ENCODE assay signal across 22 cellular contexts in the genomic region with DNA sequence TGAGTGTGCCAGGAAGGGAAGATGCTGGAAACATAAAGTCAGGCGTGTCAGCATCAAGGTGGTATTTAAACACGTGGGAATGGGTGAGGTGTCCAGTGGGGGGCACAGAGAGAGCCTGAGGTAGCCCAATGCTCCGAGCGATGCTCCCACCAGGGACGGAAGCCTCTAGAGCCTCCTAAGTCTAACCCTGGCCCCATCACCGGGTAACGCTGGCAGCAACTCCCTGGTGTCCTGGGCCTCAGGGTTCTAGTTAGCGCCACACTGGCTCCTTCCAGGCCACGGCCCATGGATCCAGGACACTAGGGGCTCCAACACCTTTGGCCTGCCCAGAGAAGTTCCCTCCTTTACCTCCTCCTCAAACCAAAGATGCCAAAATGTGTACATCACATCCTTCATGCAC.
"Had no signal": no experiment of that assay in that cellular context is flagged by ENCODE, and none has a peak within 500 bp of the region (broad histone marks: within the 10 kb centered on the region; RNA-seq: fewer than 3 reads in every experiment).

No MANE protein-coding gene starts in this region.

- H3K27ac ChIP-seq: SJSA1, SK-N-MC had no signal

- H3K9me3 ChIP-seq: MG63, SJSA1 had no signal

- ATAC-seq: HepG2 had no signal

- DNase-seq: IMR-90, Karpas-422, KG1, MG63, NCI-H1092, NCI-H1105 treated with DMSO at 0.1 percent for 48 hours, NCI-H1417 treated with DMSO at 0.1 percent for 48 hours, NCI-H146, NCI-H1694 treated with DMSO at 0.1 percent for 48 hours, NCI-H1930, NCI-H2081, NCI-H2107, NCI-H2227 treated with DMSO at 0.1 percent for 48 hours, NCI-H524, NCI-H526 treated with DMSO at 0.1 percent for 48 hours, NCI-H774, Right ventricle myocardium superior, RPMI8226, SIG-M5 had no signal

- H3K4me1 ChIP-seq: SJSA1 had no signal

- H3K27me3 ChIP-seq: MG63, SJSA1 had no signal

- H3K4me3 ChIP-seq: MG63, SJSA1, SK-N-MC had no signal
